Comparison of ENCODE assay signal across 30 cellular contexts in genomic region chrX:1289535-1289934, GRCh38. TPM values are rescaled to one million over a fixed set of nuclear protein-coding genes. Genes with fewer than 3 reads are reported as not detected.
DNase-seq lines count a peak whose midpoint lies in the region; ATAC-seq and TF ChIP-seq lines count a peak whose summit lies in the region.
"Had no signal": no experiment of that assay in that cellular context is flagged by ENCODE, and none has a peak within 500 bp of the region (broad histone marks: within the 10 kb centered on the region; RNA-seq: fewer than 3 reads in every experiment).

No MANE protein-coding gene starts in this region.

- peak overlapping the region; percentile 1 for H3K27ac Mint-ChIP-seq in T-helper 2 cell treated with Interferon-gamma antibody and Interleukin-4, amounts not matched to agents 5 μg/mL and 100 μg/mL, for 36 hours
- peak overlapping the region in 2 of 3 donors; percentile 46 to 97 for H3K27ac Mint-ChIP-seq in CD4-positive, CD25-positive, alpha-beta regulatory T cell
- peak overlapping the region; percentile 73 for H3K27ac Mint-ChIP-seq in activated naive CD8-positive, alpha-beta T cell treated with anti-CD3 and anti-CD28 coated beads for 36 hours
- H3K27ac Mint-ChIP-seq in memory B cell (peak overlapping the region; percentile 72), neural progenitor cell (no peak overlapping the region)
- H3K27ac Mint-ChIP-seq: CD8-positive, alpha-beta T cell; GM23338; natural killer cell had no signal

- TF ChIP-seq POLR2A in thyroid gland (IDR thresholded peaks at IDR 0.05) = no peak

- no peak overlapping the region for H2AFZ ChIP-seq in neural progenitor cell (replicated peaks)
- H2AFZ ChIP-seq: GM23338 had no signal

- no peak overlapping the region for H3K4me3 ChIP-seq in CD4-positive, CD25-positive, alpha-beta regulatory T cell (ENCODE audit: low read depth, low read length)
- H3K4me3 ChIP-seq in neural progenitor cell = no peak overlapping the region
- no peak overlapping the region for H3K4me3 ChIP-seq in thyroid gland (replicated peaks in 1 of 3)
- H3K4me3 ChIP-seq: GM23338, MG63, pancreas, right atrium auricular region, spleen, stomach, tibial nerve had no signal

- H3K4me1 Mint-ChIP-seq in T-helper 2 cell treated with Interferon-gamma antibody and Interleukin-4, amounts not matched to agents 5 μg/mL and 100 μg/mL, for 36 hours (ENCODE audit: low read depth) = peaks cover 1% of the 10 kb centered on the region
- peaks cover 0 to 13% (median 2%) of the 10 kb centered on the region in 4 donors for H3K4me1 Mint-ChIP-seq in CD4-positive, CD25-positive, alpha-beta regulatory T cell
- peaks cover 3% of the 10 kb centered on the region for H3K4me1 Mint-ChIP-seq in activated naive CD8-positive, alpha-beta T cell treated with anti-CD3 and anti-CD28 coated beads for 36 hours
- H3K4me1 Mint-ChIP-seq in memory B cell (peaks cover 8% of the 10 kb centered on the region), neural progenitor cell (peaks cover 14% of the 10 kb centered on the region)
- H3K4me1 Mint-ChIP-seq: GM23338 had no signal

- TF ChIP-seq CTCF in neural progenitor cell (IDR thresholded peaks at IDR 0.05) (no peak), thyroid gland (IDR thresholded peaks at IDR 0.05) (no peak)

- no peaks in the 10 kb centered on the region for H3F3A ChIP-seq in neural progenitor cell (ENCODE audit: low read depth)

- H3K27ac ChIP-seq in CD4-positive, CD25-positive, alpha-beta regulatory T cell (ENCODE audit: insufficient read depth, low read length, poor library complexity, severe bottlenecking) = no peak overlapping the region
- H3K27ac ChIP-seq in neural progenitor cell (no peak overlapping the region), thyroid gland (no peak overlapping the region)
- H3K27ac ChIP-seq: 22Rv1, pancreas, right atrium auricular region, spleen, stomach, tibial nerve had no signal

- H3K9ac ChIP-seq in neural progenitor cell = no peak overlapping the region

- no peaks in the 10 kb centered on the region for H3K36me3 ChIP-seq in CD4-positive, CD25-positive, alpha-beta regulatory T cell (ENCODE audit: control insufficient read depth, insufficient read depth, low read length)
- no peaks in the 10 kb centered on the region for H3K36me3 ChIP-seq in neural progenitor cell
- no peaks in the 10 kb centered on the region for H3K36me3 ChIP-seq in thyroid gland
- H3K36me3 ChIP-seq: MG63, pancreas, right atrium auricular region, tibial nerve had no signal

- no peaks in the 10 kb centered on the region for H3K9me3 ChIP-seq in CD4-positive, CD25-positive, alpha-beta regulatory T cell (ENCODE audit: control insufficient read depth in 2 of 2, low read length in 2 of 2)
- no peaks in the 10 kb centered on the region for H3K9me3 ChIP-seq in neural progenitor cell (ENCODE audit: low read depth)
- no peaks in the 10 kb centered on the region for H3K9me3 ChIP-seq in thyroid gland
- H3K9me3 ChIP-seq: MG63, pancreas had no signal

- no peaks in the 10 kb centered on the region for H4K20me1 ChIP-seq in neural progenitor cell (ENCODE audit: low read depth)

- WGBS in thyroid gland, 2 donors = 77 to 81% methylated on average over 1 of the region's 1 CpG

- no peaks in the 10 kb centered on the region for H3K79me2 ChIP-seq in neural progenitor cell (ENCODE audit: low read depth)

- no peak for ATAC-seq in CD4-positive, CD25-positive, alpha-beta regulatory T cell (ENCODE audit: low read depth in 2 of 2)
- ATAC-seq in memory B cell (ENCODE audit: low read depth) = no peak
- ATAC-seq: CD8-positive, alpha-beta T cell; GM23338; left ventricle myocardium superior; natural killer cell; pancreas; Right ventricle myocardium inferior had no signal

- H3K4me1 ChIP-seq in CD4-positive, CD25-positive, alpha-beta regulatory T cell (ENCODE audit: control insufficient read depth, insufficient read depth, low read length, poor library complexity, severe bottlenecking) = no peaks in the 10 kb centered on the region
- H3K4me1 ChIP-seq in neural progenitor cell = no peaks in the 10 kb centered on the region
- H3K4me1 ChIP-seq in thyroid gland = no peaks in the 10 kb centered on the region
- H3K4me1 ChIP-seq: pancreas, right atrium auricular region, stomach, tibial nerve had no signal

- no peak overlapping the region for H3K4me2 ChIP-seq in neural progenitor cell
- H3K4me2 ChIP-seq: GM23338 had no signal

- H3K9me3 Mint-ChIP-seq in T-helper 2 cell treated with Interferon-gamma antibody and Interleukin-4, amounts not matched to agents 5 μg/mL and 100 μg/mL, for 36 hours = peaks cover 11% of the 10 kb centered on the region
- H3K9me3 Mint-ChIP-seq in CD4-positive, CD25-positive, alpha-beta regulatory T cell = peaks cover 0 to 5% (median 3%) of the 10 kb centered on the region in 7 donors
- H3K9me3 Mint-ChIP-seq in activated naive CD8-positive, alpha-beta T cell treated with anti-CD3 and anti-CD28 coated beads for 36 hours = peaks cover 11% of the 10 kb centered on the region
- peaks cover 13% of the 10 kb centered on the region for H3K9me3 Mint-ChIP-seq in memory B cell
- peaks cover 8% of the 10 kb centered on the region for H3K9me3 Mint-ChIP-seq in neural progenitor cell
- H3K9me3 Mint-ChIP-seq: CD8-positive, alpha-beta T cell; natural killer cell had no signal

- no peak overlapping the region for H3K4me3 Mint-ChIP-seq in T-helper 2 cell treated with Interferon-gamma antibody and Interleukin-4, amounts not matched to agents 5 μg/mL and 100 μg/mL, for 36 hours
- peak overlapping the region in 1 of 4 donors; percentile 57 for H3K4me3 Mint-ChIP-seq in CD4-positive, CD25-positive, alpha-beta regulatory T cell
- no peak overlapping the region for H3K4me3 Mint-ChIP-seq in activated naive CD8-positive, alpha-beta T cell treated with anti-CD3 and anti-CD28 coated beads for 36 hours
- H3K4me3 Mint-ChIP-seq in memory B cell = no peak overlapping the region
- H3K4me3 Mint-ChIP-seq in neural progenitor cell = no peak overlapping the region
- H3K4me3 Mint-ChIP-seq: CD8-positive, alpha-beta T cell; GM23338; natural killer cell had no signal

- DNase-seq in T-helper 2 cell treated with Interferon-gamma antibody and Interleukin-4, amounts not matched to agents 5 μg/mL and 100 μg/mL, for 36 hours (ENCODE audit: low spot score) = no peak
- DNase-seq in T-helper 2 cell (no peak), memory B cell (ENCODE audit: low spot score in 2 of 2) (no peak), neural progenitor cell (ENCODE audit: low spot score) (no peak), thyroid gland (no peak)
- no peak for DNase-seq in CD4-positive, CD25-positive, alpha-beta regulatory T cell
- no peak for DNase-seq in activated naive CD8-positive, alpha-beta T cell treated with anti-CD3 and anti-CD28 coated beads for 36 hours
- DNase-seq in stimulated activated naive CD4-positive, alpha-beta T cell (lab: John Stamatoyannopoulos, UW) = no peak
- DNase-seq: activated CD8-positive, alpha-beta memory T cell treated with anti-CD3 and anti-CD28 coated beads for 24 hours; amniotic stem cell; CD8-positive, alpha-beta T cell; dermis blood vessel endothelial cell; DMS53; left ventricle myocardium superior; MG63; midbrain; natural killer cell; NCI-H1417; NCI-H446; pancreas; spleen; stimulated activated CD4-positive, alpha-beta T cell treated with anti-CD3 and anti-CD28 coated beads, Interleukin-4, amount 100 ng/mL, for 1 hour; stomach; T-helper 9 cell had no signal

- peaks cover 4% of the 10 kb centered on the region for H3K36me3 Mint-ChIP-seq in T-helper 2 cell treated with Interferon-gamma antibody and Interleukin-4, amounts not matched to agents 5 μg/mL and 100 μg/mL, for 36 hours (ENCODE audit: low read depth)
- no peaks in the 10 kb centered on the region for H3K36me3 Mint-ChIP-seq in CD4-positive, CD25-positive, alpha-beta regulatory T cell
- peaks cover 4% of the 10 kb centered on the region for H3K36me3 Mint-ChIP-seq in activated naive CD8-positive, alpha-beta T cell treated with anti-CD3 and anti-CD28 coated beads for 36 hours
- H3K36me3 Mint-ChIP-seq in memory B cell (peaks cover 10% of the 10 kb centered on the region), neural progenitor cell (no peaks in the 10 kb centered on the region)
- H3K36me3 Mint-ChIP-seq: CD8-positive, alpha-beta T cell; natural killer cell had no signal

- intact Hi-C loops in thyroid gland (cut with DNase I) = no loop called here

- peaks cover 13% of the 10 kb centered on the region for H3K27me3 Mint-ChIP-seq in T-helper 2 cell treated with Interferon-gamma antibody and Interleukin-4, amounts not matched to agents 5 μg/mL and 100 μg/mL, for 36 hours (ENCODE audit: low read depth)
- peaks cover 6% of the 10 kb centered on the region for H3K27me3 Mint-ChIP-seq in CD4-positive, CD25-positive, alpha-beta regulatory T cell
- H3K27me3 Mint-ChIP-seq in activated naive CD8-positive, alpha-beta T cell treated with anti-CD3 and anti-CD28 coated beads for 36 hours = peaks cover 17% of the 10 kb centered on the region
- H3K27me3 Mint-ChIP-seq in memory B cell (peaks cover 10% of the 10 kb centered on the region), neural progenitor cell (ENCODE audit: insufficient read depth, low read depth) (peaks cover 4% of the 10 kb centered on the region)

- no peaks in the 10 kb centered on the region for H3K27me3 ChIP-seq in CD4-positive, CD25-positive, alpha-beta regulatory T cell (ENCODE audit: control insufficient read depth, insufficient read depth, low read length)
- H3K27me3 ChIP-seq in neural progenitor cell (no peaks in the 10 kb centered on the region), thyroid gland (no peaks in the 10 kb centered on the region)
- H3K27me3 ChIP-seq: pancreas, right atrium auricular region, tibial nerve had no signal

RNA-seq across cellular contexts. Expression of gene CSF2RA, which starts 20.9 kb away (rescaled TPM):
- total RNA-seq in CD4-positive, CD25-positive, alpha-beta regulatory T cell = not detected
- not detected for polyA plus RNA-seq in CD4-positive, CD25-positive, alpha-beta regulatory T cell
- not detected for total RNA-seq in activated naive CD8-positive, alpha-beta T cell treated with anti-CD3 and anti-CD28 coated beads for 36 hours
- total RNA-seq in neural progenitor cell (ENCODE audit: low replicate concordance) (4.6 and 5.8 TPM in 2 replicates), thyroid gland (1 to 10 TPM; 1.9 to 5.6 (median 3.4) TPM)
- total RNA-seq: CD8-positive, alpha-beta T cell; dermis blood vessel endothelial cell; OCI-LY7 had no signal

RNA-seq across cellular contexts. Expression of gene IL3RA, which starts 47.0 kb away (rescaled TPM):
- total RNA-seq in CD4-positive, CD25-positive, alpha-beta regulatory T cell = 1.2 TPM
- under 1 TPM in 1 of 4 donors, not detected in 3; 0.18 TPM for polyA plus RNA-seq in CD4-positive, CD25-positive, alpha-beta regulatory T cell
- total RNA-seq in activated naive CD8-positive, alpha-beta T cell treated with anti-CD3 and anti-CD28 coated beads for 36 hours = under 1 TPM in 1 of 2 experiments, not detected in 1; 0.29 TPM
- not detected in 2 replicates for total RNA-seq in neural progenitor cell (ENCODE audit: low replicate concordance)
- total RNA-seq in thyroid gland = 1 to 10 TPM in 3 of 4 donors, under 1 TPM in 1; 0.89 to 4.5 (median 3.3) TPM
- total RNA-seq: GM23338, OCI-LY7 had no signal
